Comparison of ENCODE assay signal across 8 cellular contexts in genomic region chr10:78657622-78658165, GRCh38.
DNase-seq lines count a peak whose midpoint lies in the region; ATAC-seq, FAIRE-seq and TF ChIP-seq lines count a peak whose summit lies in the region.

No MANE protein-coding gene starts in this region.

- no peak overlapping the region for H3K4me3 ChIP-seq in cardiac fibroblast (replicated peaks in 1 of 2; ENCODE audit: low read depth in 2 of 2, low read length in 2 of 2)
- H3K4me3 ChIP-seq in kidney (ENCODE audit: low read length in 2 of 2), result no peak overlapping the region

- intact Hi-C loops in kidney (cut with DNase I), result no loop called here

- TF ChIP-seq CTCF in GM20000 (IDR thresholded peaks at IDR 0.05; ENCODE audit: extremely low read depth, missing control alignments), result peak; percentile 80
- peak; percentile 86 for TF ChIP-seq CTCF in cardiac fibroblast (IDR thresholded peaks at IDR 0.05; ENCODE audit: low read depth, low read length)
- peak; percentile 66 for TF ChIP-seq CTCF in kidney (IDR thresholded peaks at IDR 0.05; ENCODE audit: borderline replicate concordance, extremely low read depth, insufficient read depth)

- no peak for ATAC-seq in GM21619 (IDR thresholded peaks at IDR 0.05; ENCODE audit: unreplicated experiment)

- FAIRE-seq in kidney (lab: Jason Lieb, UNC), result no peak

- H3K4me1 ChIP-seq in kidney (ENCODE audit: control insufficient read depth in 1 of 2, insufficient read depth in 1 of 2, low read depth in 1 of 2, low read length in 2 of 2), result peaks cover 3 to 5% of the 10 kb centered on the region in 2 donors

- peak overlapping the region in 1 of 2 donors; percentile 29 for H3K27ac ChIP-seq in kidney (ENCODE audit: low read depth in 2 of 2, low read length in 2 of 2)

- no peaks in the 10 kb centered on the region for H3K36me3 ChIP-seq in kidney (ENCODE audit: control insufficient read depth in 1 of 2, insufficient read depth in 2 of 2, low read length in 2 of 2)

- no peak overlapping the region for H3K9ac ChIP-seq in kidney (ENCODE audit: low read length in 2 of 2)

- DNase-seq in Ammon's horn (ENCODE audit: low spot score) (peak; percentile 71), GM20000 (ENCODE audit: low spot score) (peak; percentile 72), NCI-H187 treated with DMSO at 0.1 percent for 48 hours (lab: John Stamatoyannopoulos, UW) (peak; percentile 30), cardiac fibroblast (ENCODE audit: low read depth in 2 of 2) (peak; percentile 64 to 71), kidney (peak; percentile 78)
- DNase-seq in activated CD4-positive, CD25-positive, alpha-beta regulatory T cell (lab: John Stamatoyannopoulos, UW), result peak; percentile 18 to 46 (median 32)
- DNase-seq in stimulated activated CD4-positive, alpha-beta T cell treated with anti-CD3 and anti-CD28 coated beads, Interleukin-2, amount 100 ng/mL, for 24 hours, result peak; percentile 74 to 78

- no peaks in the 10 kb centered on the region for H3K9me3 ChIP-seq in kidney (ENCODE audit: control insufficient read depth in 1 of 2, low read length in 2 of 2)
